In genomic region chr22:21867528-21868266, GRCh38 we compare ENCODE assay signal across 8 cellular contexts. TPM values are rescaled to one million over a fixed set of nuclear protein-coding genes. Genes with fewer than 3 reads are reported as not detected.
DNase-seq lines count a peak whose midpoint lies in the region; ATAC-seq and TF ChIP-seq lines count a peak whose summit lies in the region.

Gene MAPK1, minus strand, starts transcription at chr22:21867645. Its CDS starts 205 bp downstream, at chr22:21867440.

- CTCF ChIA-PET in activated naive CD4-positive, alpha-beta T cell treated with anti-CD3 and anti-CD28 coated beads for 36 hours (lab: Charles Lee): interaction anchor here (0.9 kb wide), 1 partner anchor 9 kb away, joined by 3 read pairs; no protein-coding TSS in a partner anchor

- peaks cover 9% of the 10 kb centered on the region for H3K36me3 Mint-ChIP-seq in activated naive CD4-positive, alpha-beta T cell treated with anti-CD3 and anti-CD28 coated beads for 36 hours (ENCODE audit: low read depth)

- no peaks in the 10 kb centered on the region for H3K9me2 ChIP-seq in Loucy (replicated peaks; ENCODE audit: low read depth, low read length)

- H3K4me3 ChIP-seq in H7 (ENCODE audit: insufficient read depth, low read depth, low read length) (peak within 1 kb of the TSS; percentile 82), Loucy (ENCODE audit: low read length, poor library complexity, severe bottlenecking) (peak within 1 kb of the TSS; percentile 86), gastroesophageal sphincter (peak within 1 kb of the TSS; percentile 70 to 91), suprapubic skin (peak within 1 kb of the TSS; percentile 76)

- TF ChIP-seq EP300 in gastroesophageal sphincter (IDR thresholded peaks at IDR 0.05) (no peak), suprapubic skin (IDR thresholded peaks at IDR 0.05) (no peak)

- H3K27me3 ChIP-seq in H7 (ENCODE audit: control insufficient read depth, insufficient read depth, low read length): no peaks in the 10 kb centered on the region
- peaks cover 4% of the 10 kb centered on the region for H3K27me3 ChIP-seq in Loucy (ENCODE audit: insufficient read depth, low read length, poor library complexity, severe bottlenecking)
- no peaks in the 10 kb centered on the region for H3K27me3 ChIP-seq in gastroesophageal sphincter
- no peaks in the 10 kb centered on the region for H3K27me3 ChIP-seq in suprapubic skin

- H3K4me1 Mint-ChIP-seq in activated naive CD4-positive, alpha-beta T cell treated with anti-CD3 and anti-CD28 coated beads for 36 hours (ENCODE audit: low read depth): peaks cover 44% of the 10 kb centered on the region

- TF ChIP-seq POLR2A in gastroesophageal sphincter (IDR thresholded peaks at IDR 0.05): peak; percentile 78 to 86
- peak; percentile 38 to 54 for TF ChIP-seq POLR2A in suprapubic skin (IDR thresholded peaks at IDR 0.05)

- ATAC-seq in gastroesophageal sphincter: peak; percentile 98

- peak within 1 kb of the TSS; percentile 97 for H3K27ac Mint-ChIP-seq in activated naive CD4-positive, alpha-beta T cell treated with anti-CD3 and anti-CD28 coated beads for 36 hours

- H3K36me3 ChIP-seq in H7 (replicated peaks; ENCODE audit: control insufficient read depth, insufficient read depth, low read length) (no peaks in the 10 kb centered on the region), Loucy (ENCODE audit: insufficient read depth, low read length) (no peaks in the 10 kb centered on the region; the same call in 1 of the 2 replicates), gastroesophageal sphincter (no peaks in the 10 kb centered on the region), suprapubic skin (no peaks in the 10 kb centered on the region)

- DNase-seq in GDM1 (lab: John Stamatoyannopoulos, UW) (peak; percentile 87), H7 (peak; percentile 99), SK-MEL-5 (ENCODE audit: low read depth, low spot score) (peak; percentile 90), nucleus accumbens (lab: John Stamatoyannopoulos, UW) (peak; percentile 16 to 97 (median 91)), suprapubic skin (ENCODE audit: low spot score in 2 of 2) (peak; percentile 95 to 96)
- peak; percentile 94 for DNase-seq in activated naive CD4-positive, alpha-beta T cell treated with anti-CD3 and anti-CD28 coated beads for 36 hours

- H3K4me3 Mint-ChIP-seq in activated naive CD4-positive, alpha-beta T cell treated with anti-CD3 and anti-CD28 coated beads for 36 hours: peak within 1 kb of the TSS; percentile 91

- H3K79me2 ChIP-seq in Loucy (ENCODE audit: insufficient read depth, low read length): peaks cover 51% of the 10 kb centered on the region

- peak within 1 kb of the TSS; percentile 90 for H3K4me2 ChIP-seq in Loucy (ENCODE audit: low read depth, low read length, poor library complexity, severe bottlenecking)

- H4K20me1 ChIP-seq in Loucy (ENCODE audit: insufficient read depth, low read length, poor library complexity, severe bottlenecking): peaks cover 40% of the 10 kb centered on the region

- in situ Hi-C loops in SK-MEL-5 (cut with HindIII; ENCODE audit: low pct_unique_long_range_greater_than_20kb, low sequenced_read_pairs): no loop called here

- peak within 1 kb of the TSS; percentile 97 for H3K9ac ChIP-seq in Loucy (ENCODE audit: low read depth, low read length, poor library complexity, severe bottlenecking)

- intact Hi-C loops in activated naive CD4-positive, alpha-beta T cell treated with anti-CD3 and anti-CD28 coated beads for 36 hours (cut with micrococcal nuclease): loop anchor here (1.0 to 10.0 kb wide), 7 partner anchors 9 to 863 kb away; partner anchors contain the start of genes PPIL2, THAP7, YDJC and YPEL1

- no peaks in the 10 kb centered on the region for H3K9me3 ChIP-seq in Loucy (ENCODE audit: insufficient read depth, low read depth, low read length)
- H3K9me3 ChIP-seq in gastroesophageal sphincter: no peaks in the 10 kb centered on the region
- H3K9me3 ChIP-seq in suprapubic skin: no peaks in the 10 kb centered on the region

- peaks cover 34% of the 10 kb centered on the region for H3K4me1 ChIP-seq in Loucy (ENCODE audit: insufficient read depth, low read length, poor library complexity, severe bottlenecking)
- H3K4me1 ChIP-seq in gastroesophageal sphincter: peaks cover 0 to 46% (median 19%) of the 10 kb centered on the region in 3 donors
- peaks cover 45% of the 10 kb centered on the region for H3K4me1 ChIP-seq in suprapubic skin

- peak; percentile 38 for TF ChIP-seq CTCF in Loucy (conservative IDR thresholded peaks at IDR 0.05; ENCODE audit: low read length)
- peak in 3 of 4 experiments; percentile 49 to 60 (median 59) for TF ChIP-seq CTCF in gastroesophageal sphincter (IDR thresholded peaks at IDR 0.05)
- TF ChIP-seq CTCF in suprapubic skin (IDR thresholded peaks at IDR 0.05): peak in 1 of 2 donors; percentile 50

- 0 to 18% methylated on average over 4 to 22 of the region's 74 CpGs for WGBS in gastroesophageal sphincter (ENCODE audit: low coverage in 1 of 2), 2 donors
- under 1% methylated on average over 26 of the region's 74 CpGs for WGBS in suprapubic skin

- H3K27ac ChIP-seq in gastroesophageal sphincter: peak within 1 kb of the TSS; percentile 70 to 98 (median 92)
- H3K27ac ChIP-seq in suprapubic skin: peak within 1 kb of the TSS; percentile 91

- no peaks in the 10 kb centered on the region for H3K27me3 Mint-ChIP-seq in activated naive CD4-positive, alpha-beta T cell treated with anti-CD3 and anti-CD28 coated beads for 36 hours (ENCODE audit: low read depth)

- peak within 1 kb of the TSS; percentile 99 for H2AFZ ChIP-seq in Loucy (ENCODE audit: low read length)

- no peaks in the 10 kb centered on the region for H3K9me3 Mint-ChIP-seq in activated naive CD4-positive, alpha-beta T cell treated with anti-CD3 and anti-CD28 coated beads for 36 hours

- no peaks in the 10 kb centered on the region for H3F3A ChIP-seq in Loucy (ENCODE audit: low read depth)

RNA-seq across cellular contexts. Expression of gene MAPK1, which starts in this region (rescaled TPM):
- 54.5 and 55.5 TPM in 2 replicates for total RNA-seq in H7 (2014; rRNA removed; shearing (Covaris generic))
- total RNA-seq in SK-MEL-5 (2014; rRNA removed; shearing (Covaris generic)): 84.3 and 86.6 TPM in 2 replicates
- polyA plus RNA-seq in SK-MEL-5 (2015; cell fraction: cytosol; rRNA removed): 77.3 and 79.3 TPM in 2 replicates
- 26.7 and 29.9 TPM in 2 replicates for polyA plus RNA-seq in SK-MEL-5 (2015; cell fraction: nucleus; rRNA removed)
- total RNA-seq in activated naive CD4-positive, alpha-beta T cell treated with anti-CD3 and anti-CD28 coated beads for 36 hours: 10 to 100 TPM; 74.0 to 82.6 TPM
- total RNA-seq in gastroesophageal sphincter: 10 to 100 TPM; 40.3 to 70.8 (median 57.4) TPM
- total RNA-seq in suprapubic skin: 10 to 100 TPM; 51.3 to 77.8 (median 66.0) TPM

Comparison
In these comparisons a context has a peak if more than half of its experiments do, and no peak if none do; other contexts are left out.
1. Peak in every context shown above with its lines: DNase-seq, ATAC-seq, H3K4me3 ChIP-seq and H3K27ac ChIP-seq.